In genomic region chr12:131710464-131711457, GRCh38 we compare ENCODE assay signal across 1 cellular context.
TF ChIP-seq lines count a peak whose summit lies in the region.

TSS of gene SFSWAP (plus strand) at chr12:131711090. CDS start at chr12:131711230, 140 bp downstream.

TF ChIP-seq in K562, 482 proteins besides CTCF, POLR2A, EP300 and RAD21 (continued from another document and continues in another):
- TF ChIP-seq PRDM10 (IDR thresholded peaks at IDR 0.05; ENCODE audit: partially characterized antibody) = no peak
- no peak for TF ChIP-seq RBM14 (IDR thresholded peaks at IDR 0.05; ENCODE audit: borderline replicate concordance, insufficient read depth, low read depth, low read length)
- no peak for TF ChIP-seq ARID3B (CRISPR knock-in tag; IDR thresholded peaks at IDR 0.05; ENCODE audit: borderline replicate concordance)
- TF ChIP-seq WHSC1 (IDR thresholded peaks at IDR 0.05; ENCODE audit: low read length) = no peak
- TF ChIP-seq ZNF280A (IDR thresholded peaks at IDR 0.05; ENCODE audit: low read depth, partially characterized antibody) = no peak
- TF ChIP-seq SAFB2 (IDR thresholded peaks at IDR 0.05; ENCODE audit: borderline replicate concordance, low read depth, low read length, severe bottlenecking) = no peak
- TF ChIP-seq PHB (CRISPR knock-in tag; IDR thresholded peaks at IDR 0.05) = no peak
- TF ChIP-seq SAFB (IDR thresholded peaks at IDR 0.05; ENCODE audit: borderline replicate concordance, low read depth, low read length) = no peak
- TF ChIP-seq FOXP1 (CRISPR knock-in tag; IDR thresholded peaks at IDR 0.05) = peak; percentile 62; the same call in 1 of the 2 replicates
- peak; percentile 58 for TF ChIP-seq ZNF431 (CRISPR knock-in tag; IDR thresholded peaks at IDR 0.05)
- TF ChIP-seq ELF4 (CRISPR knock-in tag; IDR thresholded peaks at IDR 0.05) = no peak
- no peak for TF ChIP-seq ZFP91 (CRISPR knock-in tag; IDR thresholded peaks at IDR 0.05)
- TF ChIP-seq FUS (optimal IDR thresholded peaks at IDR 0.05; ENCODE audit: low read depth, low read length) = no peak
- no peak for TF ChIP-seq SFPQ (IDR thresholded peaks at IDR 0.05; ENCODE audit: low read depth, low read length)
- no peak for TF ChIP-seq DLX4 (CRISPR knock-in tag; IDR thresholded peaks at IDR 0.05)
- TF ChIP-seq PURB (CRISPR knock-in tag; IDR thresholded peaks at IDR 0.05; ENCODE audit: low read depth) = no peak
- no peak for TF ChIP-seq SMAD1 (IDR thresholded peaks at IDR 0.05; ENCODE audit: low read depth, low read length, partially characterized antibody)
- peak; percentile 72 for TF ChIP-seq MBD2 (IDR thresholded peaks at IDR 0.05; ENCODE audit: borderline replicate concordance, low read depth)
- no peak for TF ChIP-seq HNRNPUL1 (IDR thresholded peaks at IDR 0.05; ENCODE audit: low read length)
- TF ChIP-seq SMAD2 (IDR thresholded peaks at IDR 0.05; ENCODE audit: low read depth, low read length) = no peak
- 0 out of 2 replicates have a peak, but pooled peaks have one; percentile 31 for TF ChIP-seq E2F4 (CRISPR knock-in tag; IDR thresholded peaks at IDR 0.05; ENCODE audit: low read depth)
- TF ChIP-seq HCFC1 (IDR thresholded peaks at IDR 0.05; ENCODE audit: low read depth, low read length) = peak; percentile 78; the same call in 1 of the 2 replicates
- TF ChIP-seq SIN3A (IDR thresholded peaks at IDR 0.05; ENCODE audit: borderline replicate concordance in 2 of 2, control insufficient read depth in 1 of 2, low read depth in 2 of 2, low read length in 2 of 2) = peak; percentile 73 to 75; a peak in 2 of 4 replicates
- TF ChIP-seq MEF2A (IDR thresholded peaks at IDR 0.05; ENCODE audit: control insufficient read depth, low read depth, low read length) = no peak
- TF ChIP-seq TAF9B (IDR thresholded peaks at IDR 0.05; ENCODE audit: partially characterized antibody) = peak; percentile 95
- TF ChIP-seq MYC (IDR thresholded peaks at IDR 0.05; ENCODE audit: low read depth, low read length) = peak; percentile 93
- TF ChIP-seq MYC (CRISPR knock-in tag; IDR thresholded peaks at IDR 0.05; ENCODE audit: borderline replicate concordance, low read depth) = peak; percentile 64; the same call in 1 of the 2 replicates
- no peak for TF ChIP-seq SLC30A9 (CRISPR knock-in tag; IDR thresholded peaks at IDR 0.05)
- TF ChIP-seq C11orf30 (IDR thresholded peaks at IDR 0.05; ENCODE audit: low read depth) = peak; percentile 100
- no peak for TF ChIP-seq ZNF133 (CRISPR knock-in tag; IDR thresholded peaks at IDR 0.05)
- no peak for TF ChIP-seq PHB2 (IDR thresholded peaks at IDR 0.05; ENCODE audit: low read depth)
- TF ChIP-seq CHD7 (IDR thresholded peaks at IDR 0.05; ENCODE audit: low read depth, low read length) = no peak
- peak in 1 of 2 experiments; percentile 66; a peak in 1 of 4 replicates for TF ChIP-seq FOXA3 (CRISPR knock-in tag; conservative IDR thresholded peaks at IDR 0.05 in 1 of 2, IDR thresholded peaks at IDR 0.05 in 1 of 2)
